Comparison of ENCODE assay signal across 8 cellular contexts in genomic region chr15:41660235-41661077, GRCh38. TPM values are rescaled to one million over a fixed set of nuclear protein-coding genes. Genes with fewer than 3 reads are reported as not detected.
DNase-seq lines count a peak whose midpoint lies in the region; ATAC-seq, FAIRE-seq and TF ChIP-seq lines count a peak whose summit lies in the region.

Gene MGA, plus strand, starts transcription at chr15:41660405.

- H3K27ac Mint-ChIP-seq in immature natural killer cell: peak within 1 kb of the TSS; percentile 94 to 98 (median 96)

- peak within 1 kb of the TSS; percentile 82 to 94 (median 92) for H3K4me3 Mint-ChIP-seq in immature natural killer cell

- H3K4me3 ChIP-seq in WI38 (ENCODE audit: low read depth, low read length): peak within 1 kb of the TSS; percentile 64
- H3K4me3 ChIP-seq in bronchial epithelial cell (ENCODE audit: low read depth, low read length): peak within 1 kb of the TSS; percentile 38
- H3K4me3 ChIP-seq in spleen: peak within 1 kb of the TSS; percentile 37 to 84 (median 56)

- DNase-seq in SIG-M5 treated with dmso at 0.1 percent for 504 hours (lab: John Stamatoyannopoulos, UW; ENCODE audit: unreplicated experiment) (peak; percentile 81), SIG-M5 (lab: John Stamatoyannopoulos, UW) (no peak), NCI-H2081 (lab: John Stamatoyannopoulos, UW) (peak; percentile 58 to 77), bronchial epithelial cell (ENCODE audit: low read depth) (peak; percentile 81), immature natural killer cell (peak; percentile 88 to 93 (median 92)), spleen (peak; percentile 97)

- no peaks in the 10 kb centered on the region for H3K9me3 Mint-ChIP-seq in immature natural killer cell

- H3K4me1 ChIP-seq in spleen: peaks cover 6 to 65% (median 55%) of the 10 kb centered on the region in 6 donors

- TF ChIP-seq CTCF in WI38 (IDR thresholded peaks at IDR 0.05; ENCODE audit: low read depth, low read length): no peak
- TF ChIP-seq CTCF in bronchial epithelial cell (IDR thresholded peaks at IDR 0.05; ENCODE audit: insufficient read depth, low read length, severe bottlenecking): no peak
- peak in 5 of 11 experiments; percentile 15 to 45 (median 24) for TF ChIP-seq CTCF in spleen (IDR thresholded peaks at IDR 0.05 in 8 of 11, conservative IDR thresholded peaks at IDR 0.05 in 3 of 11)

- H3K36me3 ChIP-seq in bronchial epithelial cell (ENCODE audit: control insufficient read depth, insufficient read depth, low read length) (no peaks in the 10 kb centered on the region), spleen (no peaks in the 10 kb centered on the region)

- no peaks in the 10 kb centered on the region for H3K9me3 ChIP-seq in spleen

- intact Hi-C loops in spleen (cut with DNase I; ENCODE audit: low total_unique reads): no loop called here

- peak in 1 of 3 donors; percentile 76 for TF ChIP-seq POLR2A in spleen (IDR thresholded peaks at IDR 0.05)

- H3K4me1 Mint-ChIP-seq in immature natural killer cell: peaks cover 36 to 57% of the 10 kb centered on the region in 2 donors

- H3K27ac ChIP-seq in spleen: peak within 1 kb of the TSS; percentile 87 to 95 (median 94)

- WGBS in spleen, 5 donors: 0 to 2% (median 1%) methylated on average over 52 to 93 of the region's 93 CpGs

- ATAC-seq in HG02981 (IDR thresholded peaks at IDR 0.05; ENCODE audit: unreplicated experiment): peak; percentile 63

- no peak for FAIRE-seq in bronchial epithelial cell (lab: Jason Lieb, UNC)

- H3K27me3 Mint-ChIP-seq in immature natural killer cell (ENCODE audit: low read depth in 3 of 3): peaks cover 23 to 28% (median 25%) of the 10 kb centered on the region in 3 donors

- H3K27me3 ChIP-seq in bronchial epithelial cell (ENCODE audit: control insufficient read depth, insufficient read depth, low read length) (no peaks in the 10 kb centered on the region), spleen (replicated peaks in 1 of 7) (no peaks in the 10 kb centered on the region)

- no peaks in the 10 kb centered on the region for H3K36me3 Mint-ChIP-seq in immature natural killer cell

RNA-seq across cellular contexts. Expression of gene MGA, which starts in this region (rescaled TPM):
- 21.1 and 24.0 TPM in 2 replicates for total RNA-seq in bronchial epithelial cell
- 10 to 100 TPM in 1 of 3 donors, 1 to 10 TPM in 2; 3.3 to 23.8 (median 5.9) TPM for polyA plus RNA-seq in immature natural killer cell
- 10 to 100 TPM; 38.5 to 67.7 (median 54.8) TPM for total RNA-seq in spleen
- polyA plus RNA-seq in spleen: 1 to 10 TPM; 2.7 to 4.0 (median 3.2) TPM
